ENCODE assay signal across 14 cellular contexts in the genomic region with DNA sequence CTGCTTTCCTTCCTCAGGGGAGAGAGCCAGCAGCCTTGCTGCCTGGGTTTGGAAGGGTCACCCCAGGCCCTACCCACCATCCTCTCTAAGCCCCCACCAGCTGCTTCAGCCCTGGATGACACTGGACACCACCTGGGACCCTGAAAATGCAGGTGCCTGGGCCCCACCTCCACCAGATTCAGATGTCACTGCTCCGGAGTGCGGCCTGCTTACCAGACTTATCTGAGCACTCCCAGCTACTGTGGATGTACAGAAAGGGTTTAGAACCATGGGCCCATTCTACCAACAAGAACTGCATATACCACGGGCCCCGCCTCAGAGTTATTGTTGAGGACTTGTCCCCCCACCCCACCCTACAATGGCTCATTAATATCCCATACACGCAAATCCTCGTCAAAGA.
DNase-seq lines count a peak whose midpoint lies in the region; ATAC-seq and TF ChIP-seq lines count a peak whose summit lies in the region.
"Had no signal": no experiment of that assay in that cellular context is flagged by ENCODE, and none has a peak within 500 bp of the region (broad histone marks: within the 10 kb centered on the region; RNA-seq: fewer than 3 reads in every experiment).

No MANE protein-coding gene starts in this region.

- no peaks in the 10 kb centered on the region for H3K79me2 ChIP-seq in GM23248 (ENCODE audit: insufficient read depth)

- no peaks in the 10 kb centered on the region for H3K4me1 Mint-ChIP-seq in chondrocyte (ENCODE audit: low read depth)
- H3K4me1 Mint-ChIP-seq: CD4-positive, alpha-beta memory T cell had no signal

- H3K27me3 ChIP-seq in neuronal stem cell (ENCODE audit: control insufficient read depth in 3 of 3, insufficient read depth in 3 of 3, low read depth in 1 of 3, low read length in 3 of 3) (no peaks in the 10 kb centered on the region), upper lobe of right lung (no peaks in the 10 kb centered on the region), GM23248 (replicated peaks; ENCODE audit: insufficient read depth) (no peaks in the 10 kb centered on the region)

- H3K4me2 ChIP-seq in neuronal stem cell (ENCODE audit: insufficient read depth, low read length, poor library complexity, severe bottlenecking) = no peak overlapping the region
- no peak overlapping the region for H3K4me2 ChIP-seq in GM23248 (ENCODE audit: unreplicated experiment)
- H3K4me2 ChIP-seq: A549 had no signal

- peaks cover 3% of the 10 kb centered on the region for H3K27me3 Mint-ChIP-seq in chondrocyte (ENCODE audit: low read depth)
- H3K27me3 Mint-ChIP-seq: CD4-positive, alpha-beta memory T cell had no signal

- no peaks in the 10 kb centered on the region for H3K79me1 ChIP-seq in neuronal stem cell (ENCODE audit: low read depth, low read length)

- peaks cover 0 to 2% of the 10 kb centered on the region in 2 donors for H3K9me3 ChIP-seq in neuronal stem cell (replicated peaks in 1 of 2; ENCODE audit: control insufficient read depth in 2 of 2, insufficient read depth in 1 of 2, low read depth in 1 of 2, low read length in 2 of 2)
- H3K9me3 ChIP-seq in upper lobe of right lung = no peaks in the 10 kb centered on the region
- H3K9me3 ChIP-seq in GM23248 (ENCODE audit: low read depth) = no peaks in the 10 kb centered on the region
- H3K9me3 ChIP-seq: Caco-2 had no signal

- H3F3A ChIP-seq in GM23248 (ENCODE audit: insufficient read depth) = no peaks in the 10 kb centered on the region

- in situ Hi-C loops in GM23248 (cut with MboI) = no loop called here

- peak overlapping the region; percentile 46 for H3K27ac ChIP-seq in epithelial cell of prostate
- H3K27ac ChIP-seq in neuronal stem cell (replicated peaks; ENCODE audit: low read length) = no peak overlapping the region
- no peak overlapping the region for H3K27ac ChIP-seq in upper lobe of right lung
- no peak overlapping the region for H3K27ac ChIP-seq in GM23248
- H3K27ac ChIP-seq: A549 had no signal

- WGBS in neuronal stem cell (ENCODE audit: extremely low coverage in 2 of 2, insufficient read length in 2 of 2, insufficient replicate concordance in 1 of 2), 2 donors = no CpG with 5 or more reads among the region's 6 CpGs
- WGBS in GM23248 (ENCODE audit: low coverage in 1 of 2, low lambda C conversion rate in 2 of 2, missing lambda C conversion rate in 2 of 2), 2 experiments = 20 to 25% methylated on average over 6 of the region's 6 CpGs

- H2BK120ac ChIP-seq in neuronal stem cell (ENCODE audit: low read depth, low read length) = no peak overlapping the region

- TF ChIP-seq CTCF in chondrocyte (IDR thresholded peaks at IDR 0.05) (no peak), upper lobe of right lung (IDR thresholded peaks at IDR 0.05) (no peak)

- H3K4ac ChIP-seq in neuronal stem cell (ENCODE audit: low read length) = peak overlapping the region; percentile 13

- no peaks in the 10 kb centered on the region for H3K36me3 Mint-ChIP-seq in chondrocyte (ENCODE audit: low read depth)
- H3K36me3 Mint-ChIP-seq: CD4-positive, alpha-beta memory T cell had no signal

- H3K4me3 ChIP-seq in neuronal stem cell (ENCODE audit: low read length in 2 of 2) (no peak overlapping the region), upper lobe of right lung (no peak overlapping the region), GM23248 (no peak overlapping the region)
- H3K4me3 ChIP-seq: A549 had no signal

- H3K14ac ChIP-seq in neuronal stem cell (ENCODE audit: low read length) = no peak overlapping the region

- no peak overlapping the region for H2BK5ac ChIP-seq in neuronal stem cell (ENCODE audit: low read length)

- peak overlapping the region; percentile 83 for H2AK5ac ChIP-seq in neuronal stem cell (ENCODE audit: low read depth, low read length)

- intact Hi-C loops in upper lobe of right lung (cut with DNase I) = no loop called here

- H3K9me2 ChIP-seq in GM23248 (ENCODE audit: insufficient read depth) = no peaks in the 10 kb centered on the region

- H3K36me3 ChIP-seq in neuronal stem cell (replicated peaks in 1 of 2; ENCODE audit: control insufficient read depth in 2 of 2, insufficient read depth in 2 of 2, low read length in 2 of 2) (no peaks in the 10 kb centered on the region), upper lobe of right lung (no peaks in the 10 kb centered on the region), GM23248 (ENCODE audit: low read depth) (no peaks in the 10 kb centered on the region)

- no peak overlapping the region for H4K8ac ChIP-seq in neuronal stem cell (ENCODE audit: low read depth, low read length)

- H4K91ac ChIP-seq in neuronal stem cell (ENCODE audit: low read depth, low read length, poor library complexity) = no peak overlapping the region

- no peak overlapping the region for H3K23ac ChIP-seq in neuronal stem cell (ENCODE audit: low read depth, low read length, poor library complexity)

- H3K9ac ChIP-seq in neuronal stem cell (ENCODE audit: low read depth, low read length, poor library complexity) = no peak overlapping the region
- H3K9ac ChIP-seq in GM23248 = no peak overlapping the region

- H3K18ac ChIP-seq in neuronal stem cell (ENCODE audit: low read length) = peak overlapping the region; percentile 88

- H2BK15ac ChIP-seq in neuronal stem cell (ENCODE audit: low read length) = no peak overlapping the region

- no peak overlapping the region for H3K27ac Mint-ChIP-seq in chondrocyte (ENCODE audit: unreplicated experiment)
- H3K27ac Mint-ChIP-seq: CD4-positive, alpha-beta memory T cell had no signal

- H4K20me1 ChIP-seq in GM23248 (ENCODE audit: insufficient read depth) = no peaks in the 10 kb centered on the region

- peaks cover 0 to 12% of the 10 kb centered on the region in 2 donors for H3K4me1 ChIP-seq in neuronal stem cell (ENCODE audit: control insufficient read depth in 2 of 2, insufficient read depth in 1 of 2, low read depth in 1 of 2, low read length in 2 of 2)
- no peaks in the 10 kb centered on the region for H3K4me1 ChIP-seq in upper lobe of right lung
- H3K4me1 ChIP-seq in GM23248 (ENCODE audit: insufficient read depth) = no peaks in the 10 kb centered on the region
- H3K4me1 ChIP-seq: A549, Caco-2 had no signal

- DNase-seq in chondrocyte (ENCODE audit: low spot score) (peak; percentile 70), epithelial cell of prostate (ENCODE audit: low read depth, low spot score) (no peak), neuronal stem cell (ENCODE audit: low spot score) (no peak), upper lobe of right lung (peak; percentile 31), hepatic stellate cell (ENCODE audit: low spot score) (no peak), GM23248 (no peak)
- DNase-seq: CD4-positive, alpha-beta memory T cell; Karpas-422; NCI-H2081 treated with DMSO at 0.1 percent for 48 hours; NCI-H2171 had no signal

- no peak overlapping the region for H2AFZ ChIP-seq in neuronal stem cell (ENCODE audit: low read length)
- H2AFZ ChIP-seq in GM23248 = no peak overlapping the region

- peaks cover 7% of the 10 kb centered on the region for H3K9me3 Mint-ChIP-seq in chondrocyte (ENCODE audit: low read depth)

- no peak overlapping the region for H3K4me3 Mint-ChIP-seq in chondrocyte (ENCODE audit: unreplicated experiment)
- H3K4me3 Mint-ChIP-seq: CD4-positive, alpha-beta memory T cell had no signal

- peak overlapping the region; percentile 63 for H2BK12ac ChIP-seq in neuronal stem cell (ENCODE audit: low read length)

- ATAC-seq in upper lobe of right lung = no peak
- no peak for ATAC-seq in GM21515 (IDR thresholded peaks at IDR 0.05; ENCODE audit: unreplicated experiment)
- ATAC-seq: A549, Panc1 had no signal

Comparison
In these comparisons a context has a peak if more than half of its experiments do, and no peak if none do; other contexts are left out.
1. DNase-seq: peak in chondrocyte (single experiment) and upper lobe of right lung (single experiment); none in epithelial cell of prostate (single experiment), neuronal stem cell (single experiment), hepatic stellate cell (single experiment) and GM23248 (single experiment).